8 cellular contexts compared by ENCODE assay signal in the genomic region with DNA sequence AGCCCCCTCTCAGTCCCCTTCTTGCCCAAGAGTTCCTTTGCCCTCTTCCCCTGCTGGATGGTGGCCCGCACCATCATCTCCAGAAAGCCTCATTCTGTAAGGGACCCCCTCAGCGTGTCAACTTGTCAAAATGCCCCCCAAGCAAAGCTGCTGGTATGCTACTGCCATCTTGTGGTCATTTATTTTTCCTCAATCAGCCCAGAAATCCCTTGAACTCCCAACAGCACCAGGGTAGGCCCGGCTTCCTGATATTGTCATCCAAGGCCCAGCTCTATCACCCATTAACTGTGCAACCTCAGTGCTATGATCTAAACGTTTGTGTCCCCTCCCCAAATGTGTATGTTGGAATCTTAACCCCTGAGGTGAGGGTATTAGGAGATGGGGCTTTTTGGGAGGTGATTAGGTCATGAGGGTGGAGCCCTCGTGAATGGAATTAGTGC. TPM values are rescaled to one million over a fixed set of nuclear protein-coding genes. Genes with fewer than 3 reads are reported as not detected.
A peak's percentile ranks its signal among the peaks of the same experiment; 100 is the strongest.
DNase-seq lines count a peak whose midpoint lies in the region; ATAC-seq and TF ChIP-seq lines count a peak whose summit lies in the region.

No MANE protein-coding gene starts in this region.

- H3K36me3 Mint-ChIP-seq in IgD-negative memory B cell, result peaks cover 20% of the 10 kb centered on the region
- H3K36me3 Mint-ChIP-seq in chondrocyte (ENCODE audit: low read depth), result peaks cover 46% of the 10 kb centered on the region
- peaks cover 17% of the 10 kb centered on the region for H3K36me3 Mint-ChIP-seq in neural crest cell (ENCODE audit: low read depth)

- H3K9me3 Mint-ChIP-seq in IgD-negative memory B cell, result no peaks in the 10 kb centered on the region
- H3K9me3 Mint-ChIP-seq in chondrocyte (ENCODE audit: low read depth), result no peaks in the 10 kb centered on the region
- no peaks in the 10 kb centered on the region for H3K9me3 Mint-ChIP-seq in neural crest cell

- H3K4me3 Mint-ChIP-seq in IgD-negative memory B cell, result no peak overlapping the region
- H3K4me3 Mint-ChIP-seq in chondrocyte (ENCODE audit: unreplicated experiment), result no peak overlapping the region
- H3K4me3 Mint-ChIP-seq in neural crest cell, result no peak overlapping the region

- H3K4me1 Mint-ChIP-seq in IgD-negative memory B cell (peaks cover 0 to 6% (median 2%) of the 10 kb centered on the region in 3 donors), chondrocyte (ENCODE audit: low read depth) (no peaks in the 10 kb centered on the region), neural crest cell (peaks cover 18% of the 10 kb centered on the region)

- no peak for ATAC-seq in GM21423 (IDR thresholded peaks at IDR 0.05; ENCODE audit: unreplicated experiment)
- ATAC-seq in GM21381 (IDR thresholded peaks at IDR 0.05; ENCODE audit: unreplicated experiment), result no peak
- ATAC-seq in HG02642 (IDR thresholded peaks at IDR 0.05; ENCODE audit: poor library complexity, unreplicated experiment), result no peak

- H3K27ac Mint-ChIP-seq in IgD-negative memory B cell (peak overlapping the region; percentile 16 to 76 (median 74)), chondrocyte (ENCODE audit: unreplicated experiment) (no peak overlapping the region), neural crest cell (ENCODE audit: unreplicated experiment) (no peak overlapping the region)

- peak; percentile 25 for DNase-seq in EL
- no peak for DNase-seq in chondrocyte (ENCODE audit: low spot score)
- no peak for DNase-seq in neural crest cell (ENCODE audit: low read depth, low spot score)
- no peak for DNase-seq in GOT3 (lab: John Stamatoyannopoulos, UW)

- H3K27me3 Mint-ChIP-seq in IgD-negative memory B cell (no peaks in the 10 kb centered on the region), chondrocyte (ENCODE audit: low read depth) (no peaks in the 10 kb centered on the region), neural crest cell (ENCODE audit: low read depth) (no peaks in the 10 kb centered on the region)

- TF ChIP-seq CTCF in chondrocyte (IDR thresholded peaks at IDR 0.05), result peak; percentile 81
- peak; percentile 68 for TF ChIP-seq CTCF in neural crest cell (conservative IDR thresholded peaks at IDR 0.05)

RNA-seq across cellular contexts. Expression of a gene that starts 53.2 kb away (rescaled TPM):
- 31.0 TPM for polyA plus RNA-seq in IgD-negative memory B cell
- 54.8 to 58.1 TPM (median 54.8 TPM) in 3 replicates for total RNA-seq in chondrocyte
- total RNA-seq in neural crest cell, result 64.1 and 66.6 TPM in 2 replicates

Comparison
In these comparisons a context has a peak if more than half of its experiments do, and no peak if none do; other contexts are left out.
1. H3K27ac Mint-ChIP-seq: peak in IgD-negative memory B cell (3 of 3); none in chondrocyte (single experiment) and neural crest cell (single experiment).